In the genomic region with DNA sequence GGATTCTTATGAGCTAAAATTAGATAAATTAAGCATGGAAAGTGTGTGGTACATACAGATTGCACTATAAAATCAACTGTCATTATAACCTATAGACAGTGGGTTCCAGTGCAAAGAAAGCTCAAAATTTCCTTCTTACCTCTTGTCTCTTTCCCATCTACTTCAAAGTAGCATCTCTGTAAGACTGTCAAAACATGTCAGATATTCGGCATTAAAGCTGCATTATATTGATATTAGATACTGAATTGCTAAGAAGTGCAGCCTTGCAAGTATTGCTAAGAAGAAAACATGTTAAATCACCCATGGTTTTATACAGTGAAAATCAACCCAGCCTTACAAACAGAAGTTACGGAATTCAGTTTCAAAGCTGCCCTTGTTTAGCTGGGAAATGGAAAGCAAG, we compare ENCODE assay signal across 26 cellular contexts.
"Had no signal": no experiment of that assay in that cellular context is flagged by ENCODE, and none has a peak within 500 bp of the region (broad histone marks: within the 10 kb centered on the region; RNA-seq: fewer than 3 reads in every experiment).

No MANE protein-coding gene starts in this region.

- H3K4me1 ChIP-seq: colonic mucosa, esophagus muscularis mucosa, esophagus squamous epithelium, foreskin keratinocyte, gastrocnemius medialis, gastroesophageal sphincter, heart left ventricle, heart right ventricle had no signal

- H3K27ac ChIP-seq: colonic mucosa, coronary artery, dorsolateral prefrontal cortex, epithelial cell of prostate, esophagus muscularis mucosa, esophagus squamous epithelium, foreskin keratinocyte, gastrocnemius medialis, gastroesophageal sphincter, heart left ventricle, heart right ventricle had no signal

- FAIRE-seq: colon, endometrium, endothelial cell of umbilical vein had no signal

- H3K27me3 ChIP-seq: colonic mucosa, dorsolateral prefrontal cortex, esophagus muscularis mucosa, esophagus squamous epithelium, foreskin keratinocyte, gastrocnemius medialis, gastroesophageal sphincter, heart left ventricle, heart right ventricle had no signal

- H3K9me3 ChIP-seq: colonic mucosa, esophagus muscularis mucosa, esophagus squamous epithelium, gastrocnemius medialis, gastroesophageal sphincter, heart left ventricle, heart right ventricle had no signal

- H3K36me3 ChIP-seq: colonic mucosa, esophagus muscularis mucosa, esophagus squamous epithelium, gastrocnemius medialis, gastroesophageal sphincter, heart left ventricle, heart right ventricle had no signal

- DNase-seq: colonic mucosa; cortex of kidney; dermis blood vessel endothelial cell; dorsolateral prefrontal cortex; effector CD4-positive, alpha-beta T cell; effector CD8-positive, alpha-beta T cell; effector memory CD4-positive, alpha-beta T cell; effector memory CD8-positive, alpha-beta T cell; endodermal cell; erythroblast; esophagus squamous epithelium; foreskin fibroblast; foreskin keratinocyte; foreskin melanocyte; gastrocnemius medialis; glutamatergic neuron; head of caudate nucleus; heart left ventricle; heart right ventricle had no signal

- H3K4me3 ChIP-seq: colonic mucosa, coronary artery, dorsolateral prefrontal cortex, esophagus muscularis mucosa, esophagus squamous epithelium, gastrocnemius medialis, gastroesophageal sphincter, heart left ventricle, heart right ventricle had no signal
